ENCODE assay signal across 12 cellular contexts in genomic region chr10:24957624-24958435, GRCh38. TPM values are rescaled to one million over a fixed set of nuclear protein-coding genes. Genes with fewer than 3 reads are reported as not detected.
DNase-seq lines count a peak whose midpoint lies in the region; ATAC-seq lines count a peak whose summit lies in the region.
"Had no signal": no experiment of that assay in that cellular context is flagged by ENCODE, and none has a peak within 500 bp of the region (broad histone marks: within the 10 kb centered on the region; RNA-seq: fewer than 3 reads in every experiment).

No MANE protein-coding gene starts in this region.

- no peak overlapping the region for H3K9ac ChIP-seq in rectal smooth muscle tissue (ENCODE audit: low read length)
- H3K9ac ChIP-seq: KMS-11 had no signal

- peaks cover 19% of the 10 kb centered on the region for H3K4me1 ChIP-seq in rectal smooth muscle tissue (ENCODE audit: control insufficient read depth, insufficient read depth, low read length)
- H3K4me1 ChIP-seq: SJCRH30 had no signal

- DNase-seq in Daoy (ENCODE audit: low read depth): peak; percentile 56
- peak; percentile 74 for DNase-seq in globus pallidus (ENCODE audit: low spot score)
- no peak for DNase-seq in NCI-H510A (lab: John Stamatoyannopoulos, UW)
- no peak for DNase-seq in mucosa of gallbladder (ENCODE audit: low spot score)
- DNase-seq in cortex of kidney (lab: John Stamatoyannopoulos, UW): no peak
- DNase-seq: activated gamma-delta T cell treated with Interleukin-2 at 50 U/mL for 16 hours, DND-41 had no signal

- ATAC-seq in GM21515 (IDR thresholded peaks at IDR 0.05; ENCODE audit: unreplicated experiment): no peak

- no peak overlapping the region for H3K4me3 ChIP-seq in rectal smooth muscle tissue (ENCODE audit: low read length)
- H3K4me3 ChIP-seq: SJCRH30 had no signal

- H3K36me3 ChIP-seq in rectal smooth muscle tissue (ENCODE audit: control insufficient read depth, insufficient read depth, low read length): no peaks in the 10 kb centered on the region
- H3K36me3 ChIP-seq: SJCRH30 had no signal

- H3K27ac ChIP-seq in angular gyrus (ENCODE audit: low read depth, low read length): peak overlapping the region; percentile 81
- H3K27ac ChIP-seq in rectal smooth muscle tissue (ENCODE audit: low read depth, low read length): peak overlapping the region; percentile 63
- H3K27ac ChIP-seq: KMS-11, SJCRH30 had no signal

- H3K27me3 ChIP-seq in rectal smooth muscle tissue (ENCODE audit: control insufficient read depth, insufficient read depth, low read length): no peaks in the 10 kb centered on the region
- H3K27me3 ChIP-seq: SJCRH30 had no signal

RNA-seq across cellular contexts. Expression of gene PRTFDC1, which starts 5.4 kb away (rescaled TPM):
- 4.9 and 8.7 TPM in 2 replicates for total RNA-seq in Daoy (2014; rRNA removed; shearing (Covaris generic))
- total RNA-seq in mucosa of gallbladder: 12.0 TPM

RNA-seq across cellular contexts. Expression of gene ENKUR, which starts 58.1 kb away (rescaled TPM):
- 0.33 TPM in 1 of 2 replicates, not detected in the other for total RNA-seq in Daoy (2014; rRNA removed; shearing (Covaris generic))
- total RNA-seq in mucosa of gallbladder: 0.37 TPM
- total RNA-seq: SJCRH30 had no signal

RNA-seq across cellular contexts. Expression of gene THNSL1, which starts 58.6 kb away (rescaled TPM):
- 2.3 and 3.5 TPM in 2 replicates for total RNA-seq in Daoy (2014; rRNA removed; shearing (Covaris generic))
- 7.4 TPM for total RNA-seq in mucosa of gallbladder

Comparison
In these comparisons a context has a peak if more than half of its experiments do, and no peak if none do; other contexts are left out.
1. DNase-seq: peak in Daoy (single experiment) and globus pallidus (single experiment); none in NCI-H510A (single experiment), mucosa of gallbladder (single experiment) and cortex of kidney (single experiment).